Comparison of ENCODE assay signal across 22 cellular contexts in genomic region chr9:89361816-89362646, GRCh38. TPM values are rescaled to one million over a fixed set of nuclear protein-coding genes. Genes with fewer than 3 reads are reported as not detected.
DNase-seq lines count a peak whose midpoint lies in the region; ATAC-seq lines count a peak whose summit lies in the region.
"Had no signal": no experiment of that assay in that cellular context is flagged by ENCODE, and none has a peak within 500 bp of the region (broad histone marks: within the 10 kb centered on the region; RNA-seq: fewer than 3 reads in every experiment).

No MANE protein-coding gene starts in this region.

- peaks cover 44% of the 10 kb centered on the region for H3K36me3 Mint-ChIP-seq in activated CD4-positive, alpha-beta memory T cell treated with anti-CD3 and anti-CD28 coated beads, Interleukin-2, amount 10 ng/mL, durations not matched to agents 7 days and 5 days (ENCODE audit: low read depth)
- peaks cover 30% of the 10 kb centered on the region for H3K36me3 Mint-ChIP-seq in activated CD4-positive, alpha-beta memory T cell treated with anti-CD3 and anti-CD28 coated beads for 36 hours
- H3K36me3 Mint-ChIP-seq in stimulated activated naive B cell treated with anti-CD40 and anti-IgM and Interleukin-4, amounts not matched to agents 10 μg/mL and 1 μg/mL and 100 μg/mL, for 72 hours: peaks cover 40 to 65% of the 10 kb centered on the region in 2 donors

- H3K27ac ChIP-seq in layer of hippocampus (ENCODE audit: low read depth, low read length): peak overlapping the region; percentile 23
- H3K27ac ChIP-seq: A549, C4-2B, lower lobe of right lung, parathyroid adenoma, stomach, upper lobe of right lung had no signal

- H3K4me1 Mint-ChIP-seq in activated CD4-positive, alpha-beta memory T cell treated with anti-CD3 and anti-CD28 coated beads, Interleukin-2, amount 10 ng/mL, durations not matched to agents 7 days and 5 days: peaks cover 26% of the 10 kb centered on the region
- peaks cover 11% of the 10 kb centered on the region for H3K4me1 Mint-ChIP-seq in activated CD4-positive, alpha-beta memory T cell treated with anti-CD3 and anti-CD28 coated beads for 36 hours (ENCODE audit: low read depth)
- H3K4me1 Mint-ChIP-seq in stimulated activated naive B cell treated with anti-CD40 and anti-IgM and Interleukin-4, amounts not matched to agents 10 μg/mL and 1 μg/mL and 100 μg/mL, for 72 hours: peaks cover 4 to 15% of the 10 kb centered on the region in 2 donors

- POLR2A ChIA-PET in activated CD4-positive, alpha-beta memory T cell treated with anti-CD3 and anti-CD28 coated beads, Interleukin-2, amount 10 ng/mL, durations not matched to agents 7 days and 5 days (lab: Charles Lee): no interaction called here
- POLR2A ChIA-PET in activated CD4-positive, alpha-beta memory T cell treated with anti-CD3 and anti-CD28 coated beads for 36 hours (lab: Charles Lee): no interaction called here

- no peak overlapping the region for H3K27ac Mint-ChIP-seq in activated CD4-positive, alpha-beta memory T cell treated with anti-CD3 and anti-CD28 coated beads, Interleukin-2, amount 10 ng/mL, durations not matched to agents 7 days and 5 days
- no peak overlapping the region for H3K27ac Mint-ChIP-seq in activated CD4-positive, alpha-beta memory T cell treated with anti-CD3 and anti-CD28 coated beads for 36 hours
- H3K27ac Mint-ChIP-seq in stimulated activated naive B cell treated with anti-CD40 and anti-IgM and Interleukin-4, amounts not matched to agents 10 μg/mL and 1 μg/mL and 100 μg/mL, for 72 hours: peak overlapping the region; percentile 56

- no peaks in the 10 kb centered on the region for H3K27me3 Mint-ChIP-seq in activated CD4-positive, alpha-beta memory T cell treated with anti-CD3 and anti-CD28 coated beads, Interleukin-2, amount 10 ng/mL, durations not matched to agents 7 days and 5 days
- no peaks in the 10 kb centered on the region for H3K27me3 Mint-ChIP-seq in activated CD4-positive, alpha-beta memory T cell treated with anti-CD3 and anti-CD28 coated beads for 36 hours
- no peaks in the 10 kb centered on the region for H3K27me3 Mint-ChIP-seq in stimulated activated naive B cell treated with anti-CD40 and anti-IgM and Interleukin-4, amounts not matched to agents 10 μg/mL and 1 μg/mL and 100 μg/mL, for 72 hours

- no peak for ATAC-seq in stimulated activated naive B cell treated with anti-CD40 and anti-IgM and Interleukin-4, amounts not matched to agents 10 μg/mL and 1 μg/mL and 100 μg/mL, for 72 hours (replicated peaks)
- ATAC-seq in GM21528 (IDR thresholded peaks at IDR 0.05; ENCODE audit: low FRiP score, unreplicated experiment) (no peak), HG02642 (IDR thresholded peaks at IDR 0.05; ENCODE audit: poor library complexity, unreplicated experiment) (no peak), HG03378 (IDR thresholded peaks at IDR 0.05; ENCODE audit: unreplicated experiment) (no peak)
- ATAC-seq: A549, GM12878, lower lobe of right lung, upper lobe of right lung had no signal

- H3K9me3 Mint-ChIP-seq in activated CD4-positive, alpha-beta memory T cell treated with anti-CD3 and anti-CD28 coated beads, Interleukin-2, amount 10 ng/mL, durations not matched to agents 7 days and 5 days: no peaks in the 10 kb centered on the region
- H3K9me3 Mint-ChIP-seq in activated CD4-positive, alpha-beta memory T cell treated with anti-CD3 and anti-CD28 coated beads for 36 hours: no peaks in the 10 kb centered on the region
- no peaks in the 10 kb centered on the region for H3K9me3 Mint-ChIP-seq in stimulated activated naive B cell treated with anti-CD40 and anti-IgM and Interleukin-4, amounts not matched to agents 10 μg/mL and 1 μg/mL and 100 μg/mL, for 72 hours

- CTCF ChIA-PET in activated CD4-positive, alpha-beta memory T cell treated with anti-CD3 and anti-CD28 coated beads, Interleukin-2, amount 10 ng/mL, durations not matched to agents 7 days and 5 days (lab: Charles Lee): no interaction called here
- CTCF ChIA-PET in activated CD4-positive, alpha-beta memory T cell treated with anti-CD3 and anti-CD28 coated beads for 36 hours (lab: Charles Lee): no interaction called here

- intact Hi-C loops in activated CD4-positive, alpha-beta memory T cell treated with anti-CD3 and anti-CD28 coated beads for 36 hours (cut with micrococcal nuclease): no loop called here

- DNase-seq in activated CD4-positive, alpha-beta memory T cell treated with anti-CD3 and anti-CD28 coated beads, Interleukin-2, amount 10 ng/mL, durations not matched to agents 7 days and 5 days: peak; percentile 15
- no peak for DNase-seq in activated CD4-positive, alpha-beta memory T cell treated with anti-CD3 and anti-CD28 coated beads for 36 hours
- DNase-seq in activated CD8-positive, alpha-beta memory T cell treated with anti-CD3 and anti-CD28 coated beads, Interleukin-2, amount 50 U/mL, for 48 hours: peak; percentile 54
- no peak for DNase-seq in stimulated activated naive B cell treated with anti-CD40 and anti-IgM and Interleukin-4, amounts not matched to agents 10 μg/mL and 1 μg/mL and 100 μg/mL, for 72 hours
- DNase-seq: anterior cingulate cortex; cerebellar nuclear complex; GF-D8; HCEC 1CT; lower lobe of right lung; NCI-H1417; SHP77; stimulated activated CD4-positive, alpha-beta T cell treated with anti-CD3 and anti-CD28 coated beads, Interleukin-2, amount 100 ng/mL, for 24 hours; stomach; upper lobe of right lung had no signal

- H3K27me3 ChIP-seq in layer of hippocampus (ENCODE audit: control insufficient read depth, insufficient read depth, low read length): no peaks in the 10 kb centered on the region
- H3K27me3 ChIP-seq: stomach, upper lobe of right lung had no signal

- H3K4me3 Mint-ChIP-seq in activated CD4-positive, alpha-beta memory T cell treated with anti-CD3 and anti-CD28 coated beads, Interleukin-2, amount 10 ng/mL, durations not matched to agents 7 days and 5 days: no peak overlapping the region
- H3K4me3 Mint-ChIP-seq in activated CD4-positive, alpha-beta memory T cell treated with anti-CD3 and anti-CD28 coated beads for 36 hours: no peak overlapping the region
- H3K4me3 Mint-ChIP-seq in stimulated activated naive B cell treated with anti-CD40 and anti-IgM and Interleukin-4, amounts not matched to agents 10 μg/mL and 1 μg/mL and 100 μg/mL, for 72 hours: no peak overlapping the region

RNA-seq across cellular contexts. Expression of gene SECISBP2, which starts 43.7 kb away (rescaled TPM):
- 10 to 100 TPM; 35.2 to 35.7 TPM for total RNA-seq in activated CD4-positive, alpha-beta memory T cell treated with anti-CD3 and anti-CD28 coated beads, Interleukin-2, amount 10 ng/mL, durations not matched to agents 7 days and 5 days
- total RNA-seq in activated CD4-positive, alpha-beta memory T cell treated with anti-CD3 and anti-CD28 coated beads for 36 hours: 10 to 100 TPM; 34.0 to 34.7 TPM

RNA-seq across cellular contexts. Expression of gene CKS2, which starts 51.0 kb away (rescaled TPM):
- 100 to 1,000 TPM; 175 to 180 TPM for total RNA-seq in activated CD4-positive, alpha-beta memory T cell treated with anti-CD3 and anti-CD28 coated beads, Interleukin-2, amount 10 ng/mL, durations not matched to agents 7 days and 5 days
- 100 to 1,000 TPM; 229 to 232 TPM for total RNA-seq in activated CD4-positive, alpha-beta memory T cell treated with anti-CD3 and anti-CD28 coated beads for 36 hours

Comparison
In these comparisons a context has a peak if more than half of its experiments do, and no peak if none do; other contexts are left out.
1. DNase-seq: peak in activated CD4-positive, alpha-beta memory T cell treated with anti-CD3 and anti-CD28 coated beads, Interleukin-2, amount 10 ng/mL, durations not matched to agents 7 days and 5 days (single experiment) and activated CD8-positive, alpha-beta memory T cell treated with anti-CD3 and anti-CD28 coated beads, Interleukin-2, amount 50 U/mL, for 48 hours (single experiment); none in activated CD4-positive, alpha-beta memory T cell treated with anti-CD3 and anti-CD28 coated beads for 36 hours (single experiment) and stimulated activated naive B cell treated with anti-CD40 and anti-IgM and Interleukin-4, amounts not matched to agents 10 μg/mL and 1 μg/mL and 100 μg/mL, for 72 hours (single experiment).